In genomic region chr9:36572515-36573418, GRCh38 we compare ENCODE assay signal across 8 cellular contexts. TPM values are rescaled to one million over a fixed set of nuclear protein-coding genes. Genes with fewer than 3 reads are reported as not detected.
DNase-seq lines count a peak whose midpoint lies in the region; ATAC-seq and TF ChIP-seq lines count a peak whose summit lies in the region.

Gene MELK (plus strand): TSS chr9:36572895. CDS start chr9:36581682, 8,787 bp downstream.

- no peaks in the 10 kb centered on the region for H3K36me3 ChIP-seq in A673 (ENCODE audit: insufficient read depth, low read length, poor library complexity, severe bottlenecking)

- peak within 1 kb of the TSS; percentile 85 for H3K4me3 ChIP-seq in A673 (ENCODE audit: low read depth, low read length, poor library complexity, severe bottlenecking)
- peak within 1 kb of the TSS; percentile 97 for H3K4me3 ChIP-seq in choroid plexus epithelial cell (ENCODE audit: low read depth, low read length)

- no peaks in the 10 kb centered on the region for H3K9me3 ChIP-seq in A673 (ENCODE audit: low read depth, low read length, poor library complexity, severe bottlenecking)

- TF ChIP-seq CTCF in A673 (conservative IDR thresholded peaks at IDR 0.05; ENCODE audit: low read depth, low read length) (no peak), choroid plexus epithelial cell (conservative IDR thresholded peaks at IDR 0.05; ENCODE audit: low read depth, low read length) (no peak)

- peak; percentile 91 for DNase-seq in A673 (ENCODE audit: low spot score)
- DNase-seq in NCI-H460 (ENCODE audit: extremely low read depth, low read depth): peak; percentile 55
- peak; percentile 72 to 78 for DNase-seq in activated CD4-positive, alpha-beta T cell treated with anti-CD3 and anti-CD28 coated beads for 4 hours
- peak; percentile 71 for DNase-seq in choroid plexus epithelial cell (ENCODE audit: low read depth)
- DNase-seq in stimulated activated CD4-positive, alpha-beta T cell treated with anti-CD3 and anti-CD28 coated beads, Interleukin-1b, Interleukin-23, amount 100 ng/mL, for 1 hour (ENCODE audit: low read depth in 2 of 2): peak; percentile 48 to 85

- peak; percentile 43 for ATAC-seq in GM18520 (IDR thresholded peaks at IDR 0.05; ENCODE audit: unreplicated experiment)
- peak; percentile 65 for ATAC-seq in HG03135 (IDR thresholded peaks at IDR 0.05; ENCODE audit: unreplicated experiment)

- no peaks in the 10 kb centered on the region for H3K27me3 ChIP-seq in A673 (replicated peaks; ENCODE audit: insufficient read depth, low read depth, low read length, poor library complexity)
- H3K27me3 ChIP-seq in layer of hippocampus (ENCODE audit: control insufficient read depth, insufficient read depth, low read length): no peaks in the 10 kb centered on the region

- H3K27ac ChIP-seq in A673 (ENCODE audit: low read depth, low read length, poor library complexity, severe bottlenecking) (peak within 1 kb of the TSS; percentile 85), layer of hippocampus (ENCODE audit: low read depth, low read length) (peak within 1 kb of the TSS; percentile 31)

- POLR2A ChIA-PET in A673 (lab: Charles Lee; ENCODE audit: low non-redundant PET): no interaction called here

- intact Hi-C loops in A673 (cut with micrococcal nuclease; ENCODE audit: unreplicated experiment): no loop called here

- CTCF ChIA-PET in A673 (lab: Charles Lee): no interaction called here

- BruUV-seq in A673 (replicated peaks; lab: Mats Ljungman, UMichigan): TSS peak; percentile 56

- peaks cover 11% of the 10 kb centered on the region for H3K4me1 ChIP-seq in A673 (ENCODE audit: insufficient read depth, low read length, poor library complexity, severe bottlenecking)

RNA-seq across cellular contexts. Expression of gene MELK, which starts in this region (rescaled TPM):
- total RNA-seq in A673 (2021): 80.9 and 87.8 TPM in 2 replicates
- 28.5 and 34.1 TPM in 2 replicates for total RNA-seq in NCI-H460 (2014; rRNA removed; shearing (Covaris generic))
- polyA plus RNA-seq in NCI-H460 (2014; cell fraction: nucleus; rRNA removed): 40.5 and 50.3 TPM in 2 replicates

Comparison
In these comparisons a context has a peak if more than half of its experiments do, and no peak if none do; other contexts are left out.
1. Peak in every context shown above with its lines: DNase-seq, ATAC-seq, H3K4me3 ChIP-seq and H3K27ac ChIP-seq.